Comparison of ENCODE assay signal across 8 cellular contexts in genomic region chr16:73036074-73036826, GRCh38. TPM values are rescaled to one million over a fixed set of nuclear protein-coding genes. Genes with fewer than 3 reads are reported as not detected.
DNase-seq lines count a peak whose midpoint lies in the region; ATAC-seq, FAIRE-seq and TF ChIP-seq lines count a peak whose summit lies in the region.

No MANE protein-coding gene starts in this region.

- H3K27me3 ChIP-seq in astrocyte (ENCODE audit: insufficient read depth, low read length), result no peaks in the 10 kb centered on the region

- H3K4me1 ChIP-seq in astrocyte (ENCODE audit: insufficient read depth, low read length), result peaks cover 29% of the 10 kb centered on the region

- H3K27ac ChIP-seq in astrocyte (ENCODE audit: low read depth, low read length), result no peak overlapping the region

- H3K36me3 Mint-ChIP-seq in astrocyte (ENCODE audit: low read depth, unreplicated experiment), result no peaks in the 10 kb centered on the region
- no peaks in the 10 kb centered on the region for H3K36me3 Mint-ChIP-seq in T-helper 2 cell treated with Interferon-gamma antibody and Interleukin-4, amounts not matched to agents 5 μg/mL and 100 μg/mL, for 36 hours (ENCODE audit: low read depth)

- no peak for TF ChIP-seq CTCF in astrocyte (IDR thresholded peaks at IDR 0.05; ENCODE audit: insufficient read depth, low read depth, low read length)
- peak; percentile 2 for TF ChIP-seq CTCF in retinal pigment epithelial cell (conservative IDR thresholded peaks at IDR 0.05; ENCODE audit: low read depth, low read length)

- no peak for FAIRE-seq in astrocyte (lab: Jason Lieb, UNC)

- peak; percentile 69 for ATAC-seq in GM18907 (IDR thresholded peaks at IDR 0.05; ENCODE audit: unreplicated experiment)
- ATAC-seq in HG02678 (IDR thresholded peaks at IDR 0.05; ENCODE audit: unreplicated experiment), result peak; percentile 77

- DNase-seq in astrocyte (ENCODE audit: low read depth) (peak; percentile 10), retinal pigment epithelial cell (ENCODE audit: low read depth) (no peak), LoVo (ENCODE audit: low spot score) (no peak), medulla oblongata (ENCODE audit: extremely low spot score) (no peak)
- DNase-seq in T-helper 2 cell treated with Interferon-gamma antibody and Interleukin-4, amounts not matched to agents 5 μg/mL and 100 μg/mL, for 36 hours (ENCODE audit: low spot score), result no peak
- DNase-seq in stimulated activated naive CD4-positive, alpha-beta T cell (lab: John Stamatoyannopoulos, UW), result no peak

- H3K4me3 ChIP-seq in astrocyte (ENCODE audit: insufficient read depth, low read depth, low read length) (no peak overlapping the region), retinal pigment epithelial cell (ENCODE audit: low read length) (peak overlapping the region; percentile 33)

- H3K36me3 ChIP-seq in astrocyte (ENCODE audit: insufficient read depth, low read length), result no peaks in the 10 kb centered on the region

- peaks cover 96% of the 10 kb centered on the region for H3K79me2 ChIP-seq in astrocyte (ENCODE audit: insufficient read depth, low read length)

- peak overlapping the region; percentile 74 for H3K4me3 Mint-ChIP-seq in astrocyte (ENCODE audit: unreplicated experiment)
- H3K4me3 Mint-ChIP-seq in T-helper 2 cell treated with Interferon-gamma antibody and Interleukin-4, amounts not matched to agents 5 μg/mL and 100 μg/mL, for 36 hours, result no peak overlapping the region

- H3K9ac ChIP-seq in astrocyte (ENCODE audit: low read length), result peak overlapping the region; percentile 14

- no peaks in the 10 kb centered on the region for H3K9me3 Mint-ChIP-seq in astrocyte (ENCODE audit: unreplicated experiment)
- H3K9me3 Mint-ChIP-seq in T-helper 2 cell treated with Interferon-gamma antibody and Interleukin-4, amounts not matched to agents 5 μg/mL and 100 μg/mL, for 36 hours, result no peaks in the 10 kb centered on the region

- H3K4me2 ChIP-seq in astrocyte (ENCODE audit: low read length), result peak overlapping the region; percentile 70

- H3K4me1 Mint-ChIP-seq in astrocyte (ENCODE audit: low read depth, unreplicated experiment), result peaks cover 53% of the 10 kb centered on the region
- H3K4me1 Mint-ChIP-seq in T-helper 2 cell treated with Interferon-gamma antibody and Interleukin-4, amounts not matched to agents 5 μg/mL and 100 μg/mL, for 36 hours (ENCODE audit: low read depth), result peaks cover 3% of the 10 kb centered on the region

- H3K27ac Mint-ChIP-seq in astrocyte (ENCODE audit: unreplicated experiment), result peak overlapping the region; percentile 80
- no peak overlapping the region for H3K27ac Mint-ChIP-seq in T-helper 2 cell treated with Interferon-gamma antibody and Interleukin-4, amounts not matched to agents 5 μg/mL and 100 μg/mL, for 36 hours

- peaks cover 75% of the 10 kb centered on the region for H4K20me1 ChIP-seq in astrocyte (ENCODE audit: insufficient read depth, low read length)

- H2AFZ ChIP-seq in astrocyte (ENCODE audit: low read depth, low read length), result no peak overlapping the region

- H3K27me3 Mint-ChIP-seq in astrocyte (ENCODE audit: low read depth, unreplicated experiment), result peaks cover 14% of the 10 kb centered on the region
- peaks cover 37% of the 10 kb centered on the region for H3K27me3 Mint-ChIP-seq in T-helper 2 cell treated with Interferon-gamma antibody and Interleukin-4, amounts not matched to agents 5 μg/mL and 100 μg/mL, for 36 hours (ENCODE audit: low read depth)

- no peaks in the 10 kb centered on the region for H3K9me3 ChIP-seq in astrocyte (ENCODE audit: insufficient read depth, low read depth, low read length)

RNA-seq across cellular contexts. Expression of gene ZFHX3, which starts 11.7 kb away (rescaled TPM):
- 18.0 and 19.7 TPM in 2 replicates for total RNA-seq in astrocyte
